In the genomic region with DNA sequence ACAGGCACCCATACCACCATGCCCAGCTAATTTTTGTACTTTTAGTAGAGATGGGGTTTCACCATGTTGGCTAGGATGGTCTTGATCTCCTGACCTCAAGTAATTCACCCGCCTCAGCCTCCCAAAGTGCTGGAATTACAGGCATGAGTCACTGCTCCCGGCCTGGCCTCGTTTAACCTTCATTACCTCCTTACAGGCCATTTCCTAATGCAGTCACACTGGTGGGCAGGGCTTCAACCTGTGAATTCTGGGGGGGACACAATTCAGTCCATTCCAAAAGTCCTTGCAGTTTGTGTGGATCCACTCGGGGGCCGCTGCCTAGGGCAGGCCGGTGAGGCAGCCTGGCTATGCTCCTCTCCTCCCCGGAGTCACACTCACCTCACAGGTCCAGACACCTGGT, we compare ENCODE assay signal across 30 cellular contexts.
DNase-seq lines count a peak whose midpoint lies in the region; ATAC-seq, FAIRE-seq and TF ChIP-seq lines count a peak whose summit lies in the region.
"Had no signal": no experiment of that assay in that cellular context is flagged by ENCODE, and none has a peak within 500 bp of the region (broad histone marks: within the 10 kb centered on the region; RNA-seq: fewer than 3 reads in every experiment).

No MANE protein-coding gene starts in this region.

- WGBS in K562 (ENCODE audit: insufficient coverage, low coverage, missing lambda C conversion rate) = 38% methylated on average over 7 of the region's 7 CpGs
- WGBS in hepatocyte (ENCODE audit: low lambda C conversion rate, missing lambda C conversion rate) = 81% methylated on average over 7 of the region's 7 CpGs
- WGBS in esophagus squamous epithelium, 2 donors = 65 to 77% methylated on average over 6 to 7 of the region's 7 CpGs

- H3K9me2 ChIP-seq in hepatocyte (replicated peaks; ENCODE audit: insufficient read depth) = no peaks in the 10 kb centered on the region

- H3K9ac ChIP-seq in K562 (ENCODE audit: insufficient read depth in 1 of 2, low read depth in 2 of 2, low read length in 2 of 2) = no peak overlapping the region

- FAIRE-seq in K562 (lab: Jason Lieb, UNC) = no peak
- FAIRE-seq: GM12891, keratinocyte had no signal

- H3K4me3 ChIP-seq in AG10803 (ENCODE audit: low read length) = no peak overlapping the region
- H3K4me3 ChIP-seq in K562 = no peak overlapping the region
- H3K4me3 ChIP-seq in hepatocyte = no peak overlapping the region
- no peak overlapping the region for H3K4me3 ChIP-seq in esophagus squamous epithelium
- H3K4me3 ChIP-seq: breast epithelium, Peyer's patch, right atrium auricular region, spleen, thyroid gland had no signal

- no peaks in the 10 kb centered on the region; a peak in 1 of 5 replicates for H3K27me3 ChIP-seq in K562 (ENCODE audit: control insufficient read depth in 2 of 2, insufficient read depth in 2 of 2, low read length in 2 of 2)
- no peaks in the 10 kb centered on the region for H3K27me3 ChIP-seq in hepatocyte
- H3K27me3 ChIP-seq in esophagus squamous epithelium = no peaks in the 10 kb centered on the region
- H3K27me3 ChIP-seq: BE2C, breast epithelium, Peyer's patch, right atrium auricular region, thyroid gland had no signal

- intact Hi-C loops in K562 (cut with micrococcal nuclease) (no loop called here), esophagus squamous epithelium (cut with DNase I) (no loop called here)

- DNase-seq in AG10803 (ENCODE audit: low read depth) = peak; percentile 28
- peak; percentile 55 for DNase-seq in HCEC 1CT
- no peak for DNase-seq in K562 (ENCODE audit: extremely low read depth in 1 of 4, low spot score in 3 of 4)
- DNase-seq in hepatocyte (ENCODE audit: low spot score) = no peak
- no peak for DNase-seq in esophagus squamous epithelium (lab: John Stamatoyannopoulos, UW)
- no peak for DNase-seq in ecto neural progenitor cell (ENCODE audit: low spot score)
- DNase-seq: ACHN; activated CD8-positive, alpha-beta T cell treated with anti-CD3 and anti-CD28 coated beads, Interleukin-2, amount 10 ng/mL, durations not matched to agents 7 days and 5 days; anterior cingulate cortex; BE2C; CD8-positive, alpha-beta T cell; head of caudate nucleus; Kasumi-1; left ventricle myocardium superior; NCI-H146; NCI-H446; NCI-H748 treated with DMSO at 0.1 percent for 48 hours; Peyer's patch; SHP77; spleen; stimulated activated CD4-positive, alpha-beta T cell treated with anti-CD3 and anti-CD28 coated beads, Interleukin-2, amount 100 ng/mL, for 24 hours; thyroid gland had no signal

- H3K4me2 ChIP-seq in K562 (ENCODE audit: insufficient read depth, low read length) = no peak overlapping the region
- H3K4me2 ChIP-seq in hepatocyte = no peak overlapping the region

- H3K79me2 ChIP-seq in K562 (ENCODE audit: control insufficient read depth, insufficient read depth, low read length) = no peaks in the 10 kb centered on the region
- no peaks in the 10 kb centered on the region for H3K79me2 ChIP-seq in hepatocyte

- H3K4me1 ChIP-seq in K562 (replicated peaks in 1 of 2; ENCODE audit: control insufficient read depth in 2 of 2, insufficient read depth in 2 of 2, low read length in 2 of 2) (peaks cover 0 to 4% of the 10 kb centered on the region in 2 experiments; a peak in 2 of 5 replicates), hepatocyte (ENCODE audit: insufficient read depth) (peaks cover 8% of the 10 kb centered on the region), esophagus squamous epithelium (peaks cover 0 to 9% (median 5%) of the 10 kb centered on the region in 3 donors)
- H3K4me1 ChIP-seq: BE2C, breast epithelium, Peyer's patch, spleen had no signal

- TF ChIP-seq CTCF in AG10803 (conservative IDR thresholded peaks at IDR 0.05; ENCODE audit: low read length) (no peak), K562 (IDR thresholded peaks at IDR 0.05 in 2 of 3, conservative IDR thresholded peaks at IDR 0.05 in 1 of 3; ENCODE audit: insufficient read depth in 2 of 3, low read depth in 1 of 3, low read length in 3 of 3) (no peak), hepatocyte (IDR thresholded peaks at IDR 0.05; ENCODE audit: poor library complexity) (no peak), esophagus squamous epithelium (IDR thresholded peaks at IDR 0.05) (no peak)

- H3K27ac ChIP-seq in K562 (ENCODE audit: extremely low read depth, low read depth, low read length) (no peak overlapping the region), hepatocyte (peak overlapping the region; percentile 70), esophagus squamous epithelium (no peak overlapping the region)
- H3K27ac ChIP-seq: breast epithelium, HL-60, Peyer's patch, right atrium auricular region, spleen, thyroid gland had no signal

- BruUV-seq in K562 (replicated peaks; lab: Mats Ljungman, UMichigan) = no TSS peak

- in situ Hi-C loops in K562 (cut with MboI) = no loop called here

- no peak overlapping the region for H2AFZ ChIP-seq in K562 (ENCODE audit: low read depth, low read length)
- H2AFZ ChIP-seq in hepatocyte = no peak overlapping the region

- CTCF ChIA-PET in K562 (lab: Yijun Ruan, JAX; ENCODE audit: low intra/inter-chr PET ratio) = no interaction called here

- TF ChIP-seq POLR2A in K562 (conservative IDR thresholded peaks at IDR 0.05) (no peak), esophagus squamous epithelium (IDR thresholded peaks at IDR 0.05) (no peak)

- H3K9me1 ChIP-seq in K562 (ENCODE audit: control insufficient read depth, insufficient read depth, low read length) = no peaks in the 10 kb centered on the region

- ATAC-seq in K562 = peak; percentile 30; the same call in 2 of the 3 replicates
- ATAC-seq in HG03432 (IDR thresholded peaks at IDR 0.05; ENCODE audit: unreplicated experiment) = no peak
- ATAC-seq in GM18909 (IDR thresholded peaks at IDR 0.05; ENCODE audit: poor library complexity, unreplicated experiment) = no peak
- ATAC-seq: activated CD4-positive, alpha-beta T cell treated with anti-CD3 and anti-CD28 coated beads for 36 hours; activated CD8-positive, alpha-beta T cell treated with anti-CD3 and anti-CD28 coated beads, Interleukin-2, amount 10 ng/mL, durations not matched to agents 7 days and 5 days; CD8-positive, alpha-beta T cell; left ventricle myocardium superior had no signal

- no peak for TF ChIP-seq RAD21 in K562 (CRISPR knock-in tag; conservative IDR thresholded peaks at IDR 0.05 in 1 of 2, IDR thresholded peaks at IDR 0.05 in 1 of 2)

- no peaks in the 10 kb centered on the region for H3K9me3 ChIP-seq in K562 (replicated peaks; ENCODE audit: control insufficient read depth, insufficient read depth, low read depth, low read length)
- no peaks in the 10 kb centered on the region for H3K9me3 ChIP-seq in hepatocyte (ENCODE audit: low read depth)
- no peaks in the 10 kb centered on the region for H3K9me3 ChIP-seq in esophagus squamous epithelium
- H3K9me3 ChIP-seq: BE2C, breast epithelium, Peyer's patch, right atrium auricular region, spleen, thyroid gland had no signal

- POLR2A ChIA-PET in K562 (lab: Yijun Ruan, JAX) = no interaction called here

- no peaks in the 10 kb centered on the region for H4K20me1 ChIP-seq in K562 (replicated peaks; ENCODE audit: control insufficient read depth, insufficient read depth, low read length)
- H4K20me1 ChIP-seq in hepatocyte (ENCODE audit: insufficient read depth, poor library complexity, severe bottlenecking) = no peaks in the 10 kb centered on the region

- H3K36me3 ChIP-seq in K562 (ENCODE audit: control insufficient read depth, insufficient read depth, low read length) (no peaks in the 10 kb centered on the region), hepatocyte (replicated peaks; ENCODE audit: insufficient read depth, low read depth) (no peaks in the 10 kb centered on the region), esophagus squamous epithelium (no peaks in the 10 kb centered on the region)
- H3K36me3 ChIP-seq: BE2C, breast epithelium, Peyer's patch, right atrium auricular region, spleen, thyroid gland had no signal

- no peak for TF ChIP-seq EP300 in K562 (IDR thresholded peaks at IDR 0.05; ENCODE audit: low read length)

TF ChIP-seq in K562, 482 proteins besides CTCF, POLR2A, EP300 and RAD21 (continues in another document):
- no peak for TF ChIP-seq MYC (IDR thresholded peaks at IDR 0.05; ENCODE audit: low read depth, low read length)
- no peak for TF ChIP-seq MYC (CRISPR knock-in tag; IDR thresholded peaks at IDR 0.05; ENCODE audit: borderline replicate concordance, low read depth)
- no peak for TF ChIP-seq NR2C1 (IDR thresholded peaks at IDR 0.05)
- TF ChIP-seq NR2C1 (tag; IDR thresholded peaks at IDR 0.05) = 0 out of 2 replicates have a peak, but pooled peaks have one; percentile 17
- no peak for TF ChIP-seq E2F3 (CRISPR knock-in tag; IDR thresholded peaks at IDR 0.05)
- TF ChIP-seq DPF2 (IDR thresholded peaks at IDR 0.05) = peak; percentile 40; the same call in 1 of the 2 replicates
- TF ChIP-seq, protein P1, sequence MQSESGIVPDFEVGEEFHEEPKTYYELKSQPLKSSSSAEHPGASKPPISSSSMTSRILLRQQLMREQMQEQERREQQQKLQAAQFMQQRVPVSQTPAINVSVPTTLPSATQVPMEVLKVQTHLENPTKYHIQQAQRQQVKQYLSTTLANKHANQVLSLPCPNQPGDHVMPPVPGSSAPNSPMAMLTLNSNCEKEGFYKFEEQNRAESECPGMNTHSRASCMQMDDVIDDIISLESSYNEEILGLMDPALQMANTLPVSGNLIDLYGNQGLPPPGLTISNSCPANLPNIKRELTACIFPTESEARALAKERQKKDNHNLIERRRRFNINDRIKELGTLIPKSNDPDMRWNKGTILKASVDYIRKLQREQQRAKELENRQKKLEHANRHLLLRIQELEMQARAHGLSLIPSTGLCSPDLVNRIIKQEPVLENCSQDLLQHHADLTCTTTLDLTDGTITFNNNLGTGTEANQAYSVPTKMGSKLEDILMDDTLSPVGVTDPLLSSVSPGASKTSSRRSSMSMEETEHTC (IDR thresholded peaks at IDR 0.05) = no peak
- TF ChIP-seq FOSL1 (tag; conservative IDR thresholded peaks at IDR 0.05) = peak; percentile 82
- 0 out of 2 replicates have a peak, but pooled peaks have one; percentile 11 for TF ChIP-seq CTBP1 (IDR thresholded peaks at IDR 0.05; ENCODE audit: borderline replicate concordance)
- TF ChIP-seq, protein P2, sequence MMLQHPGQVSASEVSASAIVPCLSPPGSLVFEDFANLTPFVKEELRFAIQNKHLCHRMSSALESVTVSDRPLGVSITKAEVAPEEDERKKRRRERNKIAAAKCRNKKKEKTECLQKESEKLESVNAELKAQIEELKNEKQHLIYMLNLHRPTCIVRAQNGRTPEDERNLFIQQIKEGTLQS (IDR thresholded peaks at IDR 0.05) = peak; percentile 76; the same call in 1 of the 2 replicates
- TF ChIP-seq, protein P2 (CRISPR knock-in tag; conservative IDR thresholded peaks at IDR 0.05) = no peak
- no peak for TF ChIP-seq ZNF586 (CRISPR knock-in tag; conservative IDR thresholded peaks at IDR 0.05)
- TF ChIP-seq L3MBTL2 (IDR thresholded peaks at IDR 0.05) = peak; percentile 10; the same call in 1 of the 2 replicates
- TF ChIP-seq NR2C2 (CRISPR knock-in tag; IDR thresholded peaks at IDR 0.05) = no peak
- TF ChIP-seq NR2C2 (tag; IDR thresholded peaks at IDR 0.05) = 0 out of 2 replicates have a peak, but pooled peaks have one; percentile 11

Comparison
In these comparisons a context has a peak if more than half of its experiments do, and no peak if none do; other contexts are left out.
1. DNase-seq: peak in AG10803 (single experiment) and HCEC 1CT (single experiment); none in K562 (0 of 4), hepatocyte (single experiment), esophagus squamous epithelium (single experiment) and ecto neural progenitor cell (single experiment).